ENCODE assay signal across 1 cellular context in genomic region chr5:177094224-177095087, GRCh38.
A peak's percentile ranks its signal among the peaks of the same experiment; 100 is the strongest.
TF ChIP-seq lines count a peak whose summit lies in the region.

No MANE protein-coding gene starts in this region.

TF ChIP-seq in HEK293, 187 proteins besides CTCF, POLR2A, EP300 and RAD21 (continued from another document):
- TF ChIP-seq PRDM10 (tag by site-specific recombination; IDR thresholded peaks at IDR 0.05), result peak; percentile 35
- no peak for TF ChIP-seq ZNF677 (tag by site-specific recombination; IDR thresholded peaks at IDR 0.05)
- no peak for TF ChIP-seq ZNF16 (tag by site-specific recombination; IDR thresholded peaks at IDR 0.05; ENCODE audit: low read depth)
- no peak for TF ChIP-seq ZNF324 (tag by site-specific recombination; IDR thresholded peaks at IDR 0.05)
- no peak for TF ChIP-seq TCF7L2 (IDR thresholded peaks at IDR 0.05; ENCODE audit: borderline replicate concordance, low read depth, low read length)
- no peak for TF ChIP-seq BCL11B (tag by site-specific recombination; IDR thresholded peaks at IDR 0.05; ENCODE audit: low read depth)
- TF ChIP-seq ZNF394 (tag by site-specific recombination; IDR thresholded peaks at IDR 0.05; ENCODE audit: borderline replicate concordance), result no peak
- TF ChIP-seq HOXD13 (CRISPR knock-in tag; IDR thresholded peaks at IDR 0.05; ENCODE audit: borderline replicate concordance), result no peak
- no peak for TF ChIP-seq ZNF398 (tag by site-specific recombination; IDR thresholded peaks at IDR 0.05)
- no peak for TF ChIP-seq ZNF19 (tag by site-specific recombination; IDR thresholded peaks at IDR 0.05; ENCODE audit: low read depth)
- TF ChIP-seq GLIS2 (tag by site-specific recombination; IDR thresholded peaks at IDR 0.05), result peak; percentile 62
- TF ChIP-seq HOXC10 (CRISPR knock-in tag; IDR thresholded peaks at IDR 0.05), result no peak
- peak; percentile 78 for TF ChIP-seq ZNF341 (tag by site-specific recombination; IDR thresholded peaks at IDR 0.05; ENCODE audit: low read depth)
- TF ChIP-seq ZBTB8A (tag by site-specific recombination; IDR thresholded peaks at IDR 0.05), result no peak
- peak; percentile 98 for TF ChIP-seq GLIS1 (tag by site-specific recombination; IDR thresholded peaks at IDR 0.05)
- TF ChIP-seq SCRT2 (tag by site-specific recombination; IDR thresholded peaks at IDR 0.05), result peak; percentile 28; the same call in 1 of the 2 replicates
- TF ChIP-seq ZBTB7A (tag by site-specific recombination; IDR thresholded peaks at IDR 0.05; ENCODE audit: low read depth), result no peak
- no peak for TF ChIP-seq ZFP3 (tag by site-specific recombination; IDR thresholded peaks at IDR 0.05; ENCODE audit: low read depth)
- TF ChIP-seq ZNF621 (tag by site-specific recombination; IDR thresholded peaks at IDR 0.05), result no peak
- no peak for TF ChIP-seq PRDM4 (tag by site-specific recombination; IDR thresholded peaks at IDR 0.05)
